In the genomic region with DNA sequence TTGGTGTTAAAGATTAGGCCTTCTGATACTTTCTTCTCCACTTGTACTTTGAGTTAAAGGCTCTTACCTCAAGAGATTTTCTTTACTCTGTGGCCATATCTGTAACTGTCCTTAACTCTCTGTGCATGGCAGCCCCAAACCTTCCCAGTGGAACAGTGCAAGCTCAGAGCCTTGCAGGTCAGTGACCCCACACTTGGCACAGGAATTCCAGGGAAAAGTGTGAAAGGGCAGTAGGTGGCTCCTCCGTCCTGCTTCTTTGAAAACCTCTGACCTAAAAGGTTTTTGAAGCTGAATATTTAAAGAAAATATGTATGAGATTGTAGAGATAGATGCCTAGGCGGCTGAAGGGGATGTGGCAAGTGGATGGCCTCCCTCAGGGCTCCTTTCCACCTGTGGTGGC, we compare ENCODE assay signal across 21 cellular contexts. TPM values are rescaled to one million over a fixed set of nuclear protein-coding genes. Genes with fewer than 3 reads are reported as not detected.
A peak's percentile ranks its signal among the peaks of the same experiment; 100 is the strongest.
DNase-seq lines count a peak whose midpoint lies in the region; ATAC-seq and TF ChIP-seq lines count a peak whose summit lies in the region.
"Had no signal": no experiment of that assay in that cellular context is flagged by ENCODE, and none has a peak within 500 bp of the region (broad histone marks: within the 10 kb centered on the region; RNA-seq: fewer than 3 reads in every experiment).

No MANE protein-coding gene starts in this region.

- H3K27me3 ChIP-seq in right cardiac atrium (ENCODE audit: control insufficient read depth, insufficient read depth) (no peaks in the 10 kb centered on the region), adrenal gland (no peaks in the 10 kb centered on the region), trophoblast cell (ENCODE audit: insufficient read depth, low read length) (no peaks in the 10 kb centered on the region), testis (no peaks in the 10 kb centered on the region), spleen (replicated peaks in 1 of 7) (no peaks in the 10 kb centered on the region)

- H3K4ac ChIP-seq in trophoblast cell (ENCODE audit: low read depth, low read length) = peak overlapping the region; percentile 75

- no peak overlapping the region for H2BK5ac ChIP-seq in trophoblast cell (ENCODE audit: low read depth, low read length, poor library complexity)

- H2AK5ac ChIP-seq in trophoblast cell (ENCODE audit: low read length) = no peak overlapping the region

- H2AFZ ChIP-seq in trophoblast cell (ENCODE audit: insufficient read depth, low read length, poor library complexity) = no peak overlapping the region
- H2AFZ ChIP-seq: PC-9 had no signal

- H4K91ac ChIP-seq in trophoblast cell (ENCODE audit: low read depth, low read length) = no peak overlapping the region

- H3K23ac ChIP-seq in trophoblast cell (ENCODE audit: low read length) = no peak overlapping the region

- TF ChIP-seq POLR2A in adrenal gland (IDR thresholded peaks at IDR 0.05) (no peak), testis (IDR thresholded peaks at IDR 0.05) (no peak), spleen (IDR thresholded peaks at IDR 0.05) (no peak)

- no peak overlapping the region for H2BK120ac ChIP-seq in trophoblast cell (ENCODE audit: insufficient read depth, low read length, poor library complexity)

- no peaks in the 10 kb centered on the region for H3K36me3 ChIP-seq in adrenal gland (replicated peaks in 1 of 2)
- H3K36me3 ChIP-seq in trophoblast cell (ENCODE audit: control insufficient read depth in 1 of 2, insufficient read depth in 2 of 2, low read length in 2 of 2) = peaks cover 0 to 4% of the 10 kb centered on the region in 2 experiments
- H3K36me3 ChIP-seq in testis (ENCODE audit: low read depth, missing control alignments) = no peaks in the 10 kb centered on the region
- H3K36me3 ChIP-seq in spleen = no peaks in the 10 kb centered on the region

- 86% methylated on average over 2 of the region's 2 CpGs for WGBS in right cardiac atrium
- WGBS in adrenal gland, 4 donors = 57 to 75% (median 70%) methylated on average over 2 of the region's 2 CpGs
- no CpG with 5 or more reads among the region's 2 CpGs for WGBS in trophoblast cell (ENCODE audit: extremely low coverage, insufficient coverage, insufficient read length)
- 90 to 92% methylated on average over 2 of the region's 2 CpGs for WGBS in testis, 2 donors
- 78 to 83% (median 82%) methylated on average over 2 of the region's 2 CpGs for WGBS in spleen, 5 donors

- H3K27ac ChIP-seq in right cardiac atrium (ENCODE audit: low read length) (no peak overlapping the region), adrenal gland (peak overlapping the region in 3 of 5 donors; percentile 1 to 70 (median 39)), trophoblast cell (ENCODE audit: low read depth, low read length) (no peak overlapping the region), testis (no peak overlapping the region), spleen (peak overlapping the region in 2 of 8 donors; percentile 13 to 42)
- H3K27ac ChIP-seq: PC-9, RWPE1 had no signal

- no peak for DNase-seq in right cardiac atrium
- DNase-seq in cardiac septum (ENCODE audit: low spot score) = no peak
- peak in 1 of 7 donors; percentile 35 for DNase-seq in adrenal gland
- DNase-seq in left lobe of liver (ENCODE audit: low spot score) = peak; percentile 67
- no peak for DNase-seq in trophoblast cell
- no peak for DNase-seq in activated CD4-positive, alpha-beta T cell treated with anti-CD3 and anti-CD28 coated beads, Interleukin-2, amount 50 U/mL, for 4 hours
- DNase-seq in testis = no peak
- DNase-seq in spleen = no peak
- DNase-seq: AML-193; C1 segment of cervical spinal cord; Calu3; CD8-positive, alpha-beta memory T cell; KG1; NCI-H1105; NCI-H146; NCI-H2029; NCI-H510A treated with DMSO at 0.1 percent for 48 hours; NCI-H748 treated with DMSO at 0.1 percent for 48 hours; PC-9; SHP77 treated with DMSO at 0.1 percent for 48 hours had no signal

- H3K4me1 ChIP-seq in right cardiac atrium (ENCODE audit: control insufficient read depth, insufficient read depth, low read length) (peaks cover 8% of the 10 kb centered on the region), adrenal gland (replicated peaks in 1 of 2) (peaks cover 16 to 33% of the 10 kb centered on the region in 2 donors), trophoblast cell (ENCODE audit: control insufficient read depth in 1 of 2, insufficient read depth in 2 of 2, low read length in 2 of 2) (peaks cover 11 to 14% of the 10 kb centered on the region in 2 experiments), testis (peaks cover 3% of the 10 kb centered on the region), spleen (peaks cover 0 to 25% (median 9%) of the 10 kb centered on the region in 6 donors)

- H4K12ac ChIP-seq in trophoblast cell (ENCODE audit: low read depth, low read length) = no peak overlapping the region

- no peaks in the 10 kb centered on the region for H3K9me3 ChIP-seq in right cardiac atrium (ENCODE audit: control insufficient read depth, low read length)
- H3K9me3 ChIP-seq in adrenal gland (replicated peaks in 1 of 3) = no peaks in the 10 kb centered on the region
- no peaks in the 10 kb centered on the region for H3K9me3 ChIP-seq in trophoblast cell (ENCODE audit: insufficient read depth, low read depth, low read length)
- H3K9me3 ChIP-seq in testis = no peaks in the 10 kb centered on the region
- no peaks in the 10 kb centered on the region for H3K9me3 ChIP-seq in spleen

- H3K4me3 ChIP-seq in right cardiac atrium (ENCODE audit: low read length) (no peak overlapping the region), adrenal gland (no peak overlapping the region), trophoblast cell (ENCODE audit: low read depth, low read length) (no peak overlapping the region), testis (no peak overlapping the region), spleen (no peak overlapping the region)
- H3K4me3 ChIP-seq: PC-9 had no signal

- intact Hi-C loops in right cardiac atrium (cut with DNase I) = no loop called here
- intact Hi-C loops in cardiac septum (cut with DNase I) = no loop called here
- intact Hi-C loops in adrenal gland (cut with DNase I) = no loop called here
- intact Hi-C loops in testis (cut with DNase I; ENCODE audit: low total_unique reads) = no loop called here
- intact Hi-C loops in spleen (cut with DNase I; ENCODE audit: low total_unique reads) = no loop called here

- TF ChIP-seq CTCF in adrenal gland (IDR thresholded peaks at IDR 0.05) (no peak), testis (IDR thresholded peaks at IDR 0.05) (no peak), spleen (IDR thresholded peaks at IDR 0.05 in 8 of 11, conservative IDR thresholded peaks at IDR 0.05 in 3 of 11) (no peak)

- no peak overlapping the region for H3K4me2 ChIP-seq in trophoblast cell (ENCODE audit: low read length)
- H3K4me2 ChIP-seq: PC-9 had no signal

- H4K8ac ChIP-seq in trophoblast cell (ENCODE audit: low read depth, low read length) = no peak overlapping the region

- H3K79me1 ChIP-seq in trophoblast cell (ENCODE audit: low read length) = no peaks in the 10 kb centered on the region

- no peak overlapping the region for H3K18ac ChIP-seq in trophoblast cell (ENCODE audit: low read length)

- no peak overlapping the region for H2BK12ac ChIP-seq in trophoblast cell (ENCODE audit: low read length)

- peaks cover 11% of the 10 kb centered on the region for H3K79me2 ChIP-seq in trophoblast cell (ENCODE audit: control insufficient read depth, insufficient read depth, low read length, poor library complexity)

- H3K14ac ChIP-seq in trophoblast cell (ENCODE audit: low read length) = no peak overlapping the region

- ATAC-seq in right cardiac atrium (peak; percentile 19 to 34), left lobe of liver (peak; percentile 93)

- H3K9ac ChIP-seq in trophoblast cell (ENCODE audit: low read length) = no peak overlapping the region

RNA-seq across cellular contexts. Expression of a gene that starts 26.3 kb away (rescaled TPM):
- total RNA-seq in right cardiac atrium = 10 to 100 TPM; 63.4 to 83.6 (median 70.6) TPM
- polyA plus RNA-seq in right cardiac atrium = 32.8 TPM
- 25.5 TPM for total RNA-seq in cardiac septum
- 10 to 100 TPM; 31.6 to 60.5 (median 42.4) TPM for total RNA-seq in adrenal gland
- polyA plus RNA-seq in adrenal gland = 10 to 100 TPM; 20.0 to 39.7 (median 34.7) TPM
- 33.6 TPM for total RNA-seq in left lobe of liver
- polyA plus RNA-seq in trophoblast cell (2013) = 121 and 122 TPM in 2 replicates
- 10 to 100 TPM; 48.4 to 56.6 TPM for total RNA-seq in testis
- polyA plus RNA-seq in testis (ENCODE audit: insufficient read depth, low read depth, low replicate concordance) = 20.0 TPM
- 10 to 100 TPM; 27.1 to 89.0 (median 70.5) TPM for total RNA-seq in spleen
- 10 to 100 TPM in 1 of 3 donors, 1 to 10 TPM in 2; 4.1 to 11.6 (median 4.2) TPM for polyA plus RNA-seq in spleen

RNA-seq across cellular contexts. Expression of a gene that starts 27.1 kb away (rescaled TPM):
- total RNA-seq in right cardiac atrium = 10 to 100 TPM; 25.0 to 37.5 (median 32.3) TPM
- 26.7 TPM for polyA plus RNA-seq in right cardiac atrium
- total RNA-seq in cardiac septum = 23.0 TPM
- total RNA-seq in adrenal gland = 10 to 100 TPM; 14.0 to 37.4 (median 25.2) TPM
- polyA plus RNA-seq in adrenal gland = 10 to 100 TPM; 35.8 to 69.5 (median 39.0) TPM
- total RNA-seq in left lobe of liver = 10.4 TPM
- polyA plus RNA-seq in trophoblast cell (2013) = 20.4 and 21.1 TPM in 2 replicates
- total RNA-seq in testis = 10 to 100 TPM; 40.6 to 73.2 TPM
- 75.7 TPM for polyA plus RNA-seq in testis (ENCODE audit: insufficient read depth, low read depth, low replicate concordance)
- 10 to 100 TPM; 30.2 to 54.9 (median 40.2) TPM for total RNA-seq in spleen
- 10 to 100 TPM; 21.7 to 25.9 (median 22.0) TPM for polyA plus RNA-seq in spleen

Comparison
In these comparisons a context has a peak if more than half of its experiments do, and no peak if none do; other contexts are left out.
1. H3K27ac ChIP-seq: peak in adrenal gland (3 of 5); none in right cardiac atrium (single experiment), trophoblast cell (single experiment) and testis (0 of 2).